In the genomic region with DNA sequence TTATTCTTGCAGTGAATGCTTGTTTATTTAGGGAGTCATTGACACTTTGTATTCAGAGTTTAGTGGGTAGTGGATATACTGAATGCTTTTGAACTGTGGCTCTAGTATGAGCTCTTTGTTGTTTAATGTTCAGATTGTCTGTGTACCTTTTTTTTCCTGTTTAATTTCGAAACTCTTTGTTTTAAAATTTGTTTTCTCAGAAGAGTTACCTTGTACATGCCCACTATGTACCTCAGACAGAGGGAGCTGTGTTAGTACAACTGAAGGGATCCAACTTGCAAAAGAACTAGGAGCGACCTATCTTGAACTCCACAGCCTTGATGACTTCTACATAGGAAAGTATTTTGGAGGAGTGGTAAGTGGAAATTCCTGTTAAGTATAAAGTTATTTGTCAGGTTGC, we compare ENCODE assay signal across 22 cellular contexts. TPM values are rescaled to one million over a fixed set of nuclear protein-coding genes. Genes with fewer than 3 reads are reported as not detected.
DNase-seq lines count a peak whose midpoint lies in the region; ATAC-seq and TF ChIP-seq lines count a peak whose summit lies in the region.
"Had no signal": no experiment of that assay in that cellular context is flagged by ENCODE, and none has a peak within 500 bp of the region (broad histone marks: within the 10 kb centered on the region; RNA-seq: fewer than 3 reads in every experiment).

No MANE protein-coding gene starts in this region.

- H3K27ac ChIP-seq in caudate nucleus (ENCODE audit: low read depth, low read length) (peak overlapping the region; percentile 24), left lung (no peak overlapping the region), osteoblast (ENCODE audit: low read depth, low read length) (peak overlapping the region; percentile 6), upper lobe of right lung (no peak overlapping the region)
- H3K27ac ChIP-seq: C4-2B, KMS-11, SK-N-MC had no signal

- H3K4me2 ChIP-seq in osteoblast (ENCODE audit: insufficient read depth, low read length): no peak overlapping the region
- H3K4me2 ChIP-seq: KMS-11 had no signal

- DNase-seq in caudate nucleus (lab: John Stamatoyannopoulos, UW) (no peak), left lung (no peak), osteoblast (ENCODE audit: insufficient read length, low spot score, missing footprints) (no peak), upper lobe of right lung (no peak), NCI-H524 (lab: John Stamatoyannopoulos, UW) (no peak)
- DNase-seq: CD8-positive, alpha-beta memory T cell; DMS 273 treated with DMSO at 0.1 percent for 48 hours; DMS79 treated with DMSO at 0.1 percent for 48 hours; GF-D8; NCI-H1092 treated with DMSO at 0.1 percent for 48 hours; NCI-H1436; NCI-H187; NCI-H2171 treated with DMSO at 0.1 percent for 48 hours; NCI-H345; NCI-H510A treated with DMSO at 0.1 percent for 48 hours; NCI-H774; SIG-M5 had no signal

- H3K4me3 ChIP-seq in left lung (no peak overlapping the region), osteoblast (ENCODE audit: insufficient read depth, low read length) (no peak overlapping the region), upper lobe of right lung (no peak overlapping the region)
- H3K4me3 ChIP-seq: SK-N-MC had no signal

- TF ChIP-seq CTCF in left lung (IDR thresholded peaks at IDR 0.05) (no peak), osteoblast (IDR thresholded peaks at IDR 0.05; ENCODE audit: extremely low read depth, low read depth, low read length) (no peak), upper lobe of right lung (IDR thresholded peaks at IDR 0.05) (no peak)

- H3K27me3 ChIP-seq in left lung (no peaks in the 10 kb centered on the region), osteoblast (ENCODE audit: insufficient read depth, low read length) (no peaks in the 10 kb centered on the region), upper lobe of right lung (no peaks in the 10 kb centered on the region)

- H4K20me1 ChIP-seq in osteoblast (ENCODE audit: insufficient read depth, low read length): peaks cover 7% of the 10 kb centered on the region

- intact Hi-C loops in left lung (cut with DNase I): no loop called here
- intact Hi-C loops in upper lobe of right lung (cut with DNase I): no loop called here

- H3K36me3 ChIP-seq in left lung: peaks cover 0 to 4% of the 10 kb centered on the region in 2 donors
- peaks cover 70% of the 10 kb centered on the region for H3K36me3 ChIP-seq in osteoblast (ENCODE audit: insufficient read depth, low read length)
- peaks cover 10% of the 10 kb centered on the region for H3K36me3 ChIP-seq in upper lobe of right lung

- peaks cover 78% of the 10 kb centered on the region for H3K79me2 ChIP-seq in osteoblast (ENCODE audit: insufficient read depth, low read length)

- ATAC-seq in left lung: peak; percentile 89
- ATAC-seq in upper lobe of right lung: peak; percentile 50
- ATAC-seq in HG03520 (IDR thresholded peaks at IDR 0.05; ENCODE audit: unreplicated experiment): no peak
- ATAC-seq in HG02973 (IDR thresholded peaks at IDR 0.05; ENCODE audit: unreplicated experiment): no peak

- no peak overlapping the region for H2AFZ ChIP-seq in osteoblast (ENCODE audit: low read length)

- H3K9me3 ChIP-seq in left lung: no peaks in the 10 kb centered on the region
- H3K9me3 ChIP-seq in osteoblast (ENCODE audit: low read depth, low read length): no peaks in the 10 kb centered on the region
- no peaks in the 10 kb centered on the region for H3K9me3 ChIP-seq in upper lobe of right lung

- no peaks in the 10 kb centered on the region for H3K4me1 ChIP-seq in left lung
- peaks cover 13% of the 10 kb centered on the region for H3K4me1 ChIP-seq in osteoblast (ENCODE audit: insufficient read depth, low read length)
- no peaks in the 10 kb centered on the region for H3K4me1 ChIP-seq in upper lobe of right lung

RNA-seq across cellular contexts. Expression of a gene that starts 17.0 kb away (rescaled TPM):
- 10 to 100 TPM; 26.5 to 93.0 TPM for total RNA-seq in left lung
- total RNA-seq in osteoblast: 314 and 349 TPM in 2 replicates
- total RNA-seq in upper lobe of right lung: 54.2 TPM

Comparison
In these comparisons a context has a peak if more than half of its experiments do, and no peak if none do; other contexts are left out.
1. H3K27ac ChIP-seq: peak in caudate nucleus (single experiment) and osteoblast (single experiment); none in left lung (0 of 2) and upper lobe of right lung (single experiment).
2. ATAC-seq: peak in left lung (single experiment) and upper lobe of right lung (single experiment); none in HG03520 (single experiment) and HG02973 (single experiment).